ENCODE assay signal across 10 cellular contexts in genomic region chr4:706834-707598, GRCh38. TPM values are rescaled to one million over a fixed set of nuclear protein-coding genes. Genes with fewer than 3 reads are reported as not detected.
DNase-seq lines count a peak whose midpoint lies in the region; ATAC-seq and TF ChIP-seq lines count a peak whose summit lies in the region.
"Had no signal": no experiment of that assay in that cellular context is flagged by ENCODE, and none has a peak within 500 bp of the region (broad histone marks: within the 10 kb centered on the region; RNA-seq: fewer than 3 reads in every experiment).

No MANE protein-coding gene starts in this region.

- TF ChIP-seq CTCF in colonic mucosa (IDR thresholded peaks at IDR 0.05): no peak
- TF ChIP-seq CTCF in GM13977 (IDR thresholded peaks at IDR 0.05; ENCODE audit: extremely low read depth, insufficient read depth, missing control alignments): no peak

- H3K4me3 ChIP-seq in colonic mucosa (peak overlapping the region; percentile 8), mesodermal cell (ENCODE audit: extremely low read depth, insufficient read depth, low read length, poor library complexity, severe bottlenecking) (peak overlapping the region; percentile 95), urinary bladder (ENCODE audit: low read depth, low read length) (peak overlapping the region; percentile 38)

- 68 to 82% methylated on average over 13 to 17 of the region's 21 CpGs for WGBS in mesodermal cell (ENCODE audit: insufficient coverage in 2 of 2), 2 experiments
- 51% methylated on average over 20 of the region's 21 CpGs for WGBS in urinary bladder

- peak; percentile 57 for DNase-seq in Right ventricle myocardium inferior (ENCODE audit: missing footprints)
- DNase-seq in Right ventricle myocardium superior: no peak
- no peak for DNase-seq in colonic mucosa
- DNase-seq in GOT3 (lab: John Stamatoyannopoulos, UW): no peak
- no peak for DNase-seq in Kasumi-1 (lab: John Stamatoyannopoulos, UW)
- DNase-seq in GM13977 (ENCODE audit: low spot score): no peak
- DNase-seq: NCI-H2081 treated with DMSO at 0.1 percent for 48 hours, occipital lobe had no signal

- H3K27ac ChIP-seq in colonic mucosa: no peak overlapping the region
- H3K27ac ChIP-seq in mesodermal cell (ENCODE audit: low read depth, low read length, severe bottlenecking): no peak overlapping the region
- no peak overlapping the region for H3K27ac ChIP-seq in urinary bladder (ENCODE audit: low read depth)

- peak overlapping the region; percentile 66 to 97 for H3K9ac ChIP-seq in colonic mucosa (ENCODE audit: low read depth in 2 of 2, low read length in 2 of 2)

- H3K36me3 ChIP-seq in colonic mucosa (no peaks in the 10 kb centered on the region), mesodermal cell (ENCODE audit: control insufficient read depth, insufficient read depth, low read length) (peaks cover 41% of the 10 kb centered on the region), urinary bladder (ENCODE audit: insufficient read depth) (no peaks in the 10 kb centered on the region)

- intact Hi-C loops in Right ventricle myocardium inferior (cut with DNase I): no loop called here
- intact Hi-C loops in Right ventricle myocardium superior (cut with DNase I): no loop called here
- intact Hi-C loops in colonic mucosa (cut with DNase I): no loop called here

- in situ Hi-C loops in GM13977 (cut with MboI; ENCODE audit: low pct_unique_long_range_greater_than_20kb, low sequenced_read_pairs, unreplicated experiment): no loop called here

- H3K4me1 ChIP-seq in colonic mucosa: peaks cover 3% of the 10 kb centered on the region
- peaks cover 4% of the 10 kb centered on the region for H3K4me1 ChIP-seq in mesodermal cell (ENCODE audit: control insufficient read depth, insufficient read depth, low read length, poor library complexity, severe bottlenecking)
- peaks cover 6% of the 10 kb centered on the region for H3K4me1 ChIP-seq in urinary bladder (ENCODE audit: insufficient read depth)

- H3K9me3 ChIP-seq in colonic mucosa (no peaks in the 10 kb centered on the region), mesodermal cell (ENCODE audit: control insufficient read depth, low read length) (no peaks in the 10 kb centered on the region)

- ATAC-seq in Right ventricle myocardium inferior: no peak
- no peak for ATAC-seq in Right ventricle myocardium superior (ENCODE audit: poor library complexity)

- no peaks in the 10 kb centered on the region for H3K27me3 ChIP-seq in colonic mucosa

RNA-seq across cellular contexts. Expression of gene PCGF3, which starts 1.4 kb away (rescaled TPM):
- total RNA-seq in Right ventricle myocardium inferior: 21.7 TPM
- 20.8 TPM for total RNA-seq in Right ventricle myocardium superior
- total RNA-seq in colonic mucosa: 10 to 100 TPM; 50.8 to 53.2 TPM
- 56.3 TPM for polyA plus RNA-seq in mesodermal cell (2013, experiment 1 of 2)
- 51.8 TPM for polyA plus RNA-seq in mesodermal cell (2013, experiment 2 of 2)
- total RNA-seq in urinary bladder: 52.6 TPM
- 36.1 TPM for polyA plus RNA-seq in urinary bladder

RNA-seq across cellular contexts. Expression of gene SLC49A3, which starts 18.1 kb away (rescaled TPM):
- total RNA-seq in Right ventricle myocardium inferior: 17.3 TPM
- total RNA-seq in Right ventricle myocardium superior: 14.6 TPM
- total RNA-seq in colonic mucosa: 1 to 10 TPM; 7.1 to 8.4 TPM
- 2.2 TPM for polyA plus RNA-seq in mesodermal cell (2013, experiment 1 of 2)
- polyA plus RNA-seq in mesodermal cell (2013, experiment 2 of 2): 1.6 TPM
- total RNA-seq in urinary bladder: 2.1 TPM
- polyA plus RNA-seq in urinary bladder: 7.9 TPM

RNA-seq across cellular contexts. Expression of gene MYL5, which starts 32.7 kb away (rescaled TPM):
- 3.9 TPM for total RNA-seq in Right ventricle myocardium inferior
- 3.7 TPM for total RNA-seq in Right ventricle myocardium superior
- total RNA-seq in colonic mucosa: 10 to 100 TPM; 17.3 to 53.6 TPM
- polyA plus RNA-seq in mesodermal cell (2013, experiment 1 of 2): 7.4 TPM
- polyA plus RNA-seq in mesodermal cell (2013, experiment 2 of 2): 7.5 TPM
- 11.8 TPM for total RNA-seq in urinary bladder
- polyA plus RNA-seq in urinary bladder: 7.1 TPM

RNA-seq across cellular contexts. Expression of gene ATP5ME, which starts 32.9 kb away (rescaled TPM):
- total RNA-seq in Right ventricle myocardium inferior (1,162 TPM), Right ventricle myocardium superior (1,145 TPM), colonic mucosa (100 to 1,000 TPM; 416 to 553 TPM), urinary bladder (160 TPM)
- polyA plus RNA-seq in mesodermal cell (2013, experiment 1 of 2): 302 TPM
- 291 TPM for polyA plus RNA-seq in mesodermal cell (2013, experiment 2 of 2)
- polyA plus RNA-seq in urinary bladder: 430 TPM

Comparison
In these comparisons a context has a peak if more than half of its experiments do, and no peak if none do; other contexts are left out.
1. H3K4me3 ChIP-seq: peak in every context shown above with its lines; median percentile 95 in mesodermal cell; 38 in urinary bladder; 8 in colonic mucosa.